17 cellular contexts compared by ENCODE assay signal in genomic region chr5:130912088-130912487, GRCh38.
A peak's percentile ranks its signal among the peaks of the same experiment; 100 is the strongest.
DNase-seq lines count a peak whose midpoint lies in the region; ATAC-seq and TF ChIP-seq lines count a peak whose summit lies in the region.
"Had no signal": no experiment of that assay in that cellular context is flagged by ENCODE, and none has a peak within 500 bp of the region (broad histone marks: within the 10 kb centered on the region; RNA-seq: fewer than 3 reads in every experiment).

No MANE protein-coding gene starts in this region.

- no peak overlapping the region for H3K9ac ChIP-seq in colonic mucosa (ENCODE audit: low read depth in 2 of 2, low read length in 2 of 2)

- no peak for ATAC-seq in Panc1
- no peak for ATAC-seq in HG02970 (IDR thresholded peaks at IDR 0.05; ENCODE audit: low FRiP score, unreplicated experiment)
- ATAC-seq: activated CD4-positive, alpha-beta T cell treated with anti-CD3 and anti-CD28 coated beads for 36 hours; left lobe of liver had no signal

- H3K4me1 Mint-ChIP-seq in MCF 10A (ENCODE audit: insufficient read depth, unreplicated experiment): no peaks in the 10 kb centered on the region
- no peaks in the 10 kb centered on the region for H3K4me1 Mint-ChIP-seq in activated naive CD8-positive, alpha-beta T cell treated with anti-CD3 and anti-CD28 coated beads for 36 hours
- H3K4me1 Mint-ChIP-seq: activated CD4-positive, alpha-beta T cell treated with anti-CD3 and anti-CD28 coated beads for 36 hours had no signal

- H3K36me3 Mint-ChIP-seq in MCF 10A (ENCODE audit: insufficient read depth, unreplicated experiment): no peaks in the 10 kb centered on the region
- H3K36me3 Mint-ChIP-seq in activated naive CD8-positive, alpha-beta T cell treated with anti-CD3 and anti-CD28 coated beads for 36 hours: no peaks in the 10 kb centered on the region

- no peak for TF ChIP-seq POLR2A in breast epithelium (IDR thresholded peaks at IDR 0.05)

- H3K27ac ChIP-seq in breast epithelium (no peak overlapping the region), Panc1 (ENCODE audit: low read length) (no peak overlapping the region), colonic mucosa (no peak overlapping the region)
- H3K27ac ChIP-seq: sigmoid colon had no signal

- DNase-seq in MCF 10A (ENCODE audit: unreplicated experiment): peak; percentile 54
- no peak for DNase-seq in breast epithelium (ENCODE audit: low spot score in 2 of 2)
- DNase-seq in Panc1 (ENCODE audit: low read depth, low spot score): no peak
- no peak for DNase-seq in colonic mucosa
- DNase-seq in retinal pigment epithelial cell (ENCODE audit: low read depth): no peak
- no peak for DNase-seq in activated naive CD8-positive, alpha-beta T cell treated with anti-CD3 and anti-CD28 coated beads for 36 hours
- no peak for DNase-seq in stimulated activated CD4-positive, alpha-beta T cell treated with anti-CD3 and anti-CD28 coated beads, Interleukin-4, amount 100 ng/mL, for 1 hour
- DNase-seq: activated CD4-positive, alpha-beta T cell treated with anti-CD3 and anti-CD28 coated beads for 36 hours; activated naive CD4-positive, alpha-beta T cell treated with anti-CD3 and anti-CD28 coated beads for 36 hours; COR-L47; foreskin fibroblast; MG63; occipital lobe; sigmoid colon; stimulated activated CD4-positive, alpha-beta T cell treated with anti-CD3 and anti-CD28 coated beads, Interleukin-2, amount 100 ng/mL, for 24 hours had no signal

- H3K27me3 Mint-ChIP-seq in MCF 10A (ENCODE audit: insufficient read depth, unreplicated experiment): no peaks in the 10 kb centered on the region
- peaks cover 3% of the 10 kb centered on the region for H3K27me3 Mint-ChIP-seq in activated naive CD8-positive, alpha-beta T cell treated with anti-CD3 and anti-CD28 coated beads for 36 hours

- H3K9me3 Mint-ChIP-seq in MCF 10A (ENCODE audit: unreplicated experiment): peaks cover 8% of the 10 kb centered on the region
- H3K9me3 Mint-ChIP-seq in activated naive CD8-positive, alpha-beta T cell treated with anti-CD3 and anti-CD28 coated beads for 36 hours: peaks cover 13% of the 10 kb centered on the region

- H3K9me3 ChIP-seq in breast epithelium (peaks cover 0 to 14% of the 10 kb centered on the region in 2 donors), Panc1 (ENCODE audit: control insufficient read depth, insufficient read depth, low read depth, low read length) (no peaks in the 10 kb centered on the region), colonic mucosa (no peaks in the 10 kb centered on the region)
- H3K9me3 ChIP-seq: MG63 had no signal

- TF ChIP-seq CTCF in MCF 10A (IDR thresholded peaks at IDR 0.05; ENCODE audit: unreplicated experiment) (peak; percentile 41), breast epithelium (IDR thresholded peaks at IDR 0.05) (no peak), Panc1 (IDR thresholded peaks at IDR 0.05) (peak; percentile 18; the same call in 1 of the 2 replicates), colonic mucosa (IDR thresholded peaks at IDR 0.05) (peak; percentile 30), retinal pigment epithelial cell (conservative IDR thresholded peaks at IDR 0.05; ENCODE audit: low read depth, low read length) (peak; percentile 10)

- POLR2A ChIA-PET in MCF 10A (lab: Yijun Ruan, JAX) (interaction anchor here (0.7 kb wide), 1 partner anchor 892 kb away, joined by 3 read pairs; no protein-coding TSS in a partner anchor), Panc1 (lab: Charles Lee) (no interaction called here)

- H3K4me3 Mint-ChIP-seq in MCF 10A (ENCODE audit: unreplicated experiment): no peak overlapping the region
- no peak overlapping the region for H3K4me3 Mint-ChIP-seq in activated naive CD8-positive, alpha-beta T cell treated with anti-CD3 and anti-CD28 coated beads for 36 hours
- H3K4me3 Mint-ChIP-seq: activated CD4-positive, alpha-beta T cell treated with anti-CD3 and anti-CD28 coated beads for 36 hours; activated naive CD4-positive, alpha-beta T cell treated with anti-CD3 and anti-CD28 coated beads for 36 hours had no signal

- H3K4me1 ChIP-seq in breast epithelium (no peaks in the 10 kb centered on the region), Panc1 (ENCODE audit: control insufficient read depth, insufficient read depth, low read length) (no peaks in the 10 kb centered on the region), colonic mucosa (no peaks in the 10 kb centered on the region)
- H3K4me1 ChIP-seq: sigmoid colon had no signal

- no peaks in the 10 kb centered on the region for H3K36me3 ChIP-seq in breast epithelium
- H3K36me3 ChIP-seq in Panc1 (ENCODE audit: control insufficient read depth, insufficient read depth, low read length): no peaks in the 10 kb centered on the region
- no peaks in the 10 kb centered on the region for H3K36me3 ChIP-seq in colonic mucosa
- H3K36me3 ChIP-seq: MG63, sigmoid colon had no signal

- in situ Hi-C loops in Panc1 (cut with HindIII; ENCODE audit: low pct_unique_long_range_greater_than_20kb, low sequenced_read_pairs): no loop called here

- intact Hi-C loops in MCF 10A (cut with micrococcal nuclease) (loop anchor here (1.0 kb wide), 2 partner anchors 803 to 1013 kb away; no protein-coding TSS in a partner anchor), breast epithelium (cut with DNase I; ENCODE audit: low total_unique reads) (no loop called here), Panc1 (cut with micrococcal nuclease; ENCODE audit: unreplicated experiment) (no loop called here), colonic mucosa (cut with DNase I) (loop anchor here (5.0 kb wide), 2 partner anchors 40 to 805 kb away; no protein-coding TSS in a partner anchor)

- no TSS peak for BruUV-seq in MCF 10A (replicated peaks; lab: Mats Ljungman, UMichigan)
- BruUV-seq in Panc1 (replicated peaks; lab: Mats Ljungman, UMichigan): no TSS peak

- CTCF ChIA-PET in MCF 10A (lab: Yijun Ruan, JAX) (interaction anchor here (0.6 to 1.3 kb wide), 5 partner anchors 9 to 1343 kb away, joined by 3 to 5 read pairs (median 4); no protein-coding TSS in a partner anchor), Panc1 (lab: Charles Lee) (no interaction called here)

- no peak overlapping the region for H3K27ac Mint-ChIP-seq in MCF 10A (ENCODE audit: low read depth, unreplicated experiment)
- no peak overlapping the region for H3K27ac Mint-ChIP-seq in activated naive CD8-positive, alpha-beta T cell treated with anti-CD3 and anti-CD28 coated beads for 36 hours
- H3K27ac Mint-ChIP-seq: activated CD4-positive, alpha-beta T cell treated with anti-CD3 and anti-CD28 coated beads for 36 hours; activated naive CD4-positive, alpha-beta T cell treated with anti-CD3 and anti-CD28 coated beads for 36 hours had no signal

- H3K27me3 ChIP-seq in breast epithelium (no peaks in the 10 kb centered on the region), Panc1 (ENCODE audit: control insufficient read depth, insufficient read depth, low read length) (no peaks in the 10 kb centered on the region), colonic mucosa (no peaks in the 10 kb centered on the region)
- H3K27me3 ChIP-seq: MG63, sigmoid colon had no signal

- H3K4me3 ChIP-seq in breast epithelium (no peak overlapping the region), Panc1 (ENCODE audit: low read depth in 2 of 2, low read length in 2 of 2) (no peak overlapping the region), colonic mucosa (no peak overlapping the region), retinal pigment epithelial cell (ENCODE audit: low read length) (no peak overlapping the region)
- H3K4me3 ChIP-seq: MG63, sigmoid colon had no signal

Comparison
In these comparisons a context has a peak if more than half of its experiments do, and no peak if none do; other contexts are left out.
1. CTCF ChIP-seq: peak in MCF 10A (single experiment), Panc1 (single experiment), colonic mucosa (single experiment) and retinal pigment epithelial cell (single experiment); none in breast epithelium (0 of 3).
2. intact Hi-C loops: an anchor here in MCF 10A (1.0 kb wide) and colonic mucosa (5.0 kb wide); none called in breast epithelium and Panc1.